ENCODE assay signal across 17 cellular contexts in genomic region chr20:54275359-54276108, GRCh38.
A peak's percentile ranks its signal among the peaks of the same experiment; 100 is the strongest.
DNase-seq lines count a peak whose midpoint lies in the region; ATAC-seq and TF ChIP-seq lines count a peak whose summit lies in the region.
"Had no signal": no experiment of that assay in that cellular context is flagged by ENCODE, and none has a peak within 500 bp of the region (broad histone marks: within the 10 kb centered on the region; RNA-seq: fewer than 3 reads in every experiment).

No MANE protein-coding gene starts in this region.

- H3K4me3 Mint-ChIP-seq in Calu3 (ENCODE audit: low read depth, unreplicated experiment) (peak overlapping the region; percentile 42), type B pancreatic cell (no peak overlapping the region)
- H3K4me3 Mint-ChIP-seq: CD14-positive monocyte; CD4-positive, alpha-beta T cell; CD8-positive, alpha-beta memory T cell had no signal

- H3K27ac Mint-ChIP-seq in Calu3 (ENCODE audit: unreplicated experiment), result peak overlapping the region; percentile 79
- peak overlapping the region; percentile 73 for H3K27ac Mint-ChIP-seq in type B pancreatic cell
- H3K27ac Mint-ChIP-seq: CD14-positive monocyte; CD4-positive, alpha-beta T cell; CD8-positive, alpha-beta memory T cell had no signal

- intact Hi-C loops in Calu3 (cut with micrococcal nuclease; ENCODE audit: unreplicated experiment), result loop anchor here (1.0 kb wide), 2 partner anchors 8 to 55 kb away; no protein-coding TSS in a partner anchor

- no peak for ATAC-seq in GM19395 (IDR thresholded peaks at IDR 0.05; ENCODE audit: unreplicated experiment)
- ATAC-seq: HCT116 had no signal

- no TSS peak for BruUV-seq in Calu3 (replicated peaks; lab: Mats Ljungman, UMichigan)

- CTCF ChIA-PET in Calu3 (lab: Charles Lee), result interaction anchor here (0.6 to 2.9 kb wide), 5 partner anchors 8 to 367 kb away, joined by 3 to 18 read pairs (median 7); no protein-coding TSS in a partner anchor

- DNase-seq in Calu3 (no peak), kidney tubule cell (ENCODE audit: low spot score) (peak; percentile 49), renal cortical epithelial cell (ENCODE audit: low read depth) (peak; percentile 48), type B pancreatic cell (ENCODE audit: extremely low spot score, unreplicated experiment) (no peak), HCEC 1CT (no peak)
- DNase-seq in activated naive CD4-positive, alpha-beta T cell treated with anti-CD3 and anti-CD28 coated beads, Interleukin-2, amount 50 U/mL, for 16 hours, result no peak
- DNase-seq: BE2C; CD4-positive, alpha-beta T cell; CD8-positive, alpha-beta memory T cell; DMS53; DMS79 treated with DMSO at 0.1 percent for 48 hours; GF-D8; GM23248; H7 had no signal

- H3K36me3 Mint-ChIP-seq in Calu3 (ENCODE audit: insufficient read depth, unreplicated experiment) (peaks cover 9% of the 10 kb centered on the region), type B pancreatic cell (no peaks in the 10 kb centered on the region)
- H3K36me3 Mint-ChIP-seq: CD14-positive monocyte; CD8-positive, alpha-beta memory T cell had no signal

- H3K9me3 Mint-ChIP-seq in Calu3 (ENCODE audit: low read depth, unreplicated experiment) (no peaks in the 10 kb centered on the region), type B pancreatic cell (peaks cover 3% of the 10 kb centered on the region)

- H3K4me1 Mint-ChIP-seq in Calu3 (ENCODE audit: low read depth, unreplicated experiment) (peaks cover 56% of the 10 kb centered on the region), type B pancreatic cell (ENCODE audit: unreplicated experiment) (no peaks in the 10 kb centered on the region)
- H3K4me1 Mint-ChIP-seq: CD14-positive monocyte; CD8-positive, alpha-beta memory T cell had no signal

- TF ChIP-seq CTCF in Calu3 (IDR thresholded peaks at IDR 0.05; ENCODE audit: unreplicated experiment), result no peak
- no peak for TF ChIP-seq CTCF in type B pancreatic cell (conservative IDR thresholded peaks at IDR 0.05)

- no peaks in the 10 kb centered on the region for H3K27me3 Mint-ChIP-seq in Calu3 (ENCODE audit: unreplicated experiment)
- no peaks in the 10 kb centered on the region for H3K27me3 Mint-ChIP-seq in type B pancreatic cell

Comparison
In these comparisons a context has a peak if more than half of its experiments do, and no peak if none do; other contexts are left out.
1. DNase-seq: peak in kidney tubule cell (single experiment) and renal cortical epithelial cell (single experiment); none in Calu3 (single experiment), type B pancreatic cell (single experiment), activated naive CD4-positive, alpha-beta T cell treated with anti-CD3 and anti-CD28 coated beads, Interleukin-2, amount 50 U/mL, for 16 hours (single experiment) and HCEC 1CT (single experiment).